ENCODE assay signal across 20 cellular contexts in genomic region chr2:187438459-187438858, GRCh38. TPM values are rescaled to one million over a fixed set of nuclear protein-coding genes. Genes with fewer than 3 reads are reported as not detected.
DNase-seq lines count a peak whose midpoint lies in the region; ATAC-seq and TF ChIP-seq lines count a peak whose summit lies in the region.
"Had no signal": no experiment of that assay in that cellular context is flagged by ENCODE, and none has a peak within 500 bp of the region (broad histone marks: within the 10 kb centered on the region; RNA-seq: fewer than 3 reads in every experiment).

No MANE protein-coding gene starts in this region.

- no peak overlapping the region for H2BK120ac ChIP-seq in neuronal stem cell (ENCODE audit: low read depth, low read length)

- no peak overlapping the region for H2BK5ac ChIP-seq in neuronal stem cell (ENCODE audit: low read length)

- no peak for ATAC-seq in HG03442 (IDR thresholded peaks at IDR 0.05; ENCODE audit: unreplicated experiment)
- ATAC-seq in HG03378 (IDR thresholded peaks at IDR 0.05; ENCODE audit: unreplicated experiment) = no peak
- ATAC-seq: GM23338 had no signal

- intact Hi-C loops in cardiac septum (cut with DNase I) (no loop called here), ovary (cut with DNase I) (no loop called here)

- no peaks in the 10 kb centered on the region for H3K27me3 ChIP-seq in right atrium auricular region
- H3K27me3 ChIP-seq in neuronal stem cell (ENCODE audit: control insufficient read depth in 3 of 3, insufficient read depth in 3 of 3, low read depth in 1 of 3, low read length in 3 of 3) = no peaks in the 10 kb centered on the region
- no peaks in the 10 kb centered on the region for H3K27me3 ChIP-seq in ovary

- no peak for TF ChIP-seq POLR2A in ovary (IDR thresholded peaks at IDR 0.05)

- no peak overlapping the region for H2AK5ac ChIP-seq in neuronal stem cell (ENCODE audit: low read depth, low read length)

- TF ChIP-seq CTCF in right atrium auricular region (IDR thresholded peaks at IDR 0.05) (no peak), ovary (IDR thresholded peaks at IDR 0.05) (no peak)

- DNase-seq in right atrium auricular region (ENCODE audit: low spot score) (no peak), cardiac septum (ENCODE audit: low spot score) (no peak), fibroblast of gingiva (ENCODE audit: low read depth) (peak; percentile 53), neuronal stem cell (ENCODE audit: low spot score) (no peak), ovary (no peak), mucosa of gallbladder (ENCODE audit: low spot score) (no peak)
- DNase-seq: Calu3; CD4-positive, alpha-beta memory T cell; GF-D8; HCEC 1CT; KG1; NCI-H1105 treated with DMSO at 0.1 percent for 48 hours; NCI-H1694 treated with DMSO at 0.1 percent for 48 hours; NCI-H2107; NCI-H345; NCI-H524 treated with DMSO at 0.1 percent for 48 hours; SHP77 treated with DMSO at 0.1 percent for 48 hours had no signal

- no peak overlapping the region for H3K9ac ChIP-seq in neuronal stem cell (ENCODE audit: low read depth, low read length, poor library complexity)

- no peak overlapping the region for H3K4me3 ChIP-seq in right atrium auricular region
- H3K4me3 ChIP-seq in neuronal stem cell (ENCODE audit: low read length in 2 of 2) = no peak overlapping the region
- no peak overlapping the region for H3K4me3 ChIP-seq in ovary
- H3K4me3 ChIP-seq: GM23338 had no signal

- no peak overlapping the region for H3K23ac ChIP-seq in neuronal stem cell (ENCODE audit: low read depth, low read length, poor library complexity)

- no peak for TF ChIP-seq EP300 in ovary (IDR thresholded peaks at IDR 0.05)

- H3K4ac ChIP-seq in neuronal stem cell (ENCODE audit: low read length) = no peak overlapping the region

- H3K14ac ChIP-seq in neuronal stem cell (ENCODE audit: low read length) = no peak overlapping the region

- peak overlapping the region; percentile 4 to 5 for H3K27ac ChIP-seq in right atrium auricular region
- no peak overlapping the region for H3K27ac ChIP-seq in neuronal stem cell (replicated peaks; ENCODE audit: low read length)
- no peak overlapping the region for H3K27ac ChIP-seq in ovary

- no CpG with 5 or more reads among the region's 1 CpG for WGBS in neuronal stem cell (ENCODE audit: extremely low coverage in 2 of 2, insufficient read length in 2 of 2, insufficient replicate concordance in 1 of 2), 2 donors
- 54 to 80% (median 61%) methylated on average over 1 of the region's 1 CpG for WGBS in ovary, 3 donors

- H2AFZ ChIP-seq in neuronal stem cell (ENCODE audit: low read length) = peak overlapping the region; percentile 27
- H2AFZ ChIP-seq: GM23338 had no signal

- no peak overlapping the region for H4K91ac ChIP-seq in neuronal stem cell (ENCODE audit: low read depth, low read length, poor library complexity)

- H2BK15ac ChIP-seq in neuronal stem cell (ENCODE audit: low read length) = no peak overlapping the region

- H3K4me1 ChIP-seq in right atrium auricular region = peaks cover 0 to 11% of the 10 kb centered on the region in 2 donors
- H3K4me1 ChIP-seq in neuronal stem cell (ENCODE audit: control insufficient read depth in 2 of 2, insufficient read depth in 1 of 2, low read depth in 1 of 2, low read length in 2 of 2) = peaks cover 0 to 6% of the 10 kb centered on the region in 2 donors
- H3K4me1 ChIP-seq in ovary (ENCODE audit: insufficient read depth) = peaks cover 5% of the 10 kb centered on the region

- H3K9me3 ChIP-seq in right atrium auricular region = no peaks in the 10 kb centered on the region
- H3K9me3 ChIP-seq in neuronal stem cell (replicated peaks in 1 of 2; ENCODE audit: control insufficient read depth in 2 of 2, insufficient read depth in 1 of 2, low read depth in 1 of 2, low read length in 2 of 2) = no peaks in the 10 kb centered on the region
- no peaks in the 10 kb centered on the region for H3K9me3 ChIP-seq in ovary

- no peak overlapping the region for H4K8ac ChIP-seq in neuronal stem cell (ENCODE audit: low read depth, low read length)

- H2BK12ac ChIP-seq in neuronal stem cell (ENCODE audit: low read length) = no peak overlapping the region

- H3K4me2 ChIP-seq in neuronal stem cell (ENCODE audit: insufficient read depth, low read length, poor library complexity, severe bottlenecking) = no peak overlapping the region
- H3K4me2 ChIP-seq: GM23338 had no signal

- H3K36me3 ChIP-seq in right atrium auricular region = no peaks in the 10 kb centered on the region
- no peaks in the 10 kb centered on the region for H3K36me3 ChIP-seq in neuronal stem cell (replicated peaks in 1 of 2; ENCODE audit: control insufficient read depth in 2 of 2, insufficient read depth in 2 of 2, low read length in 2 of 2)
- H3K36me3 ChIP-seq in ovary = no peaks in the 10 kb centered on the region

- H3K79me1 ChIP-seq in neuronal stem cell (ENCODE audit: low read depth, low read length) = no peaks in the 10 kb centered on the region

- no peak overlapping the region for H3K18ac ChIP-seq in neuronal stem cell (ENCODE audit: low read length)

RNA-seq across cellular contexts. Expression of gene CALCRL, which starts 9.6 kb away (rescaled TPM):
- total RNA-seq in right atrium auricular region (10 to 100 TPM; 30.6 to 44.3 TPM), cardiac septum (28.1 TPM), ovary (10 to 100 TPM; 11.7 to 59.8 (median 31.3) TPM), mucosa of gallbladder (22.0 TPM)
- 0.70 TPM for polyA plus RNA-seq in neuronal stem cell (2013, experiment 1 of 2)
- 0.84 TPM for polyA plus RNA-seq in neuronal stem cell (2013, experiment 2 of 2)
- polyA plus RNA-seq in ovary = 10 to 100 TPM; 16.2 to 23.7 TPM
- polyA plus RNA-seq: CD4-positive, alpha-beta memory T cell had no signal

Comparison
In these comparisons a context has a peak if more than half of its experiments do, and no peak if none do; other contexts are left out.
1. H3K27ac ChIP-seq: peak in right atrium auricular region (2 of 2); none in neuronal stem cell (single experiment) and ovary (0 of 2).